ENCODE assay signal across 1 cellular context in genomic region chr16:58062821-58063220, GRCh38.
TF ChIP-seq lines count a peak whose summit lies in the region.

No MANE protein-coding gene starts in this region.

TF ChIP-seq in H1, 55 proteins besides CTCF, POLR2A, EP300 and RAD21:
- no peak for TF ChIP-seq MAFK (IDR thresholded peaks at IDR 0.05; ENCODE audit: low read depth, low read length)
- no peak for TF ChIP-seq GABPA (IDR thresholded peaks at IDR 0.05; ENCODE audit: borderline replicate concordance, insufficient read depth, low read length)
- no peak for TF ChIP-seq GTF2F1 (IDR thresholded peaks at IDR 0.05; ENCODE audit: borderline replicate concordance, low read depth, low read length)
- TF ChIP-seq KDM5A (IDR thresholded peaks at IDR 0.05; ENCODE audit: low read length), result no peak
- TF ChIP-seq POLR2AphosphoS5 (IDR thresholded peaks at IDR 0.05; ENCODE audit: low read depth, low read length), result no peak
- TF ChIP-seq RBBP5 (IDR thresholded peaks at IDR 0.05; ENCODE audit: borderline replicate concordance, low read depth, low read length), result no peak
- TF ChIP-seq POU5F1 (IDR thresholded peaks at IDR 0.05; ENCODE audit: low read depth, low read length), result no peak
- no peak for TF ChIP-seq KDM1A (IDR thresholded peaks at IDR 0.05; ENCODE audit: borderline replicate concordance, low read length)
- TF ChIP-seq CTBP2 (IDR thresholded peaks at IDR 0.05; ENCODE audit: borderline replicate concordance, insufficient read depth, insufficient read length, low read length), result no peak
- no peak for TF ChIP-seq JUND (IDR thresholded peaks at IDR 0.05; ENCODE audit: low read length)
- no peak for TF ChIP-seq TBP (IDR thresholded peaks at IDR 0.05; ENCODE audit: low read depth, low read length)
- TF ChIP-seq YY1 (IDR thresholded peaks at IDR 0.05; ENCODE audit: low read depth, low read length), result no peak
- no peak for TF ChIP-seq TEAD4 (IDR thresholded peaks at IDR 0.05; ENCODE audit: low read depth, low read length)
- TF ChIP-seq BCL11A (IDR thresholded peaks at IDR 0.05; ENCODE audit: low read depth in 2 of 2, low read length in 2 of 2), result no peak
- TF ChIP-seq NRF1 (IDR thresholded peaks at IDR 0.05; ENCODE audit: low read depth, low read length), result no peak
- TF ChIP-seq RXRA (IDR thresholded peaks at IDR 0.05; ENCODE audit: insufficient read depth, low read depth, low read length), result no peak
- no peak for TF ChIP-seq CBX5 (IDR thresholded peaks at IDR 0.05; ENCODE audit: low read depth, low read length)
- TF ChIP-seq CHD2 (IDR thresholded peaks at IDR 0.05; ENCODE audit: low read length), result no peak
